ENCODE assay signal across 8 cellular contexts in the genomic region with DNA sequence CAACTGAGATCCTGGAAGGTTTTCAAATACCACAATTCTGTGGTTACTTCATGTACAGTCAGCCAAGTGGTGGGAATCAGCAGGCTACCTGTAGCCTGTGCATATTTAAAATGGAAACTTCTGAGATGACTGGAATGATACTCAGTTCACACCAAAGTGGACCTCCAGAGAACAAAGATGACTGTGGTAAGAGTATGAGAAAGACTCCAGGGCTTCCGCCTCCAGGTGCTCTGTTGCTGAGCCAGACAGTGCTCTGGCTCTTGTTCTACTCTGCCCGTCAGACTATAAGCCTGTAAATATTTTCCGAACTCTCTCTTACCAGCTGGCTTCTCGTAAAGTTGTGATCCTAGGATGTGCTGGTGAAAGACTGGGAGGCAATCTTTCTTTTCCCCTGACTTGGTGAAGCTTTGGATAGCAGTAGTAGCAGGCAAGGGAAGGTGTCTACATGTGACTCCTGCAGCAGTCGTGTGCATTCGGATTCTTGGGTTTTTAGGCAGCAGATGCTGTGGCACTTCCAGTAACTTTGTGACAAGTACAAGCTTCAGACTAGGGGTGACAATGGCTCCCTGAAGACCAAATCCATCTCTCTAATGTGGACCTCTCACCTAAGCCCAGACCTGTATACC. TPM values are rescaled to one million over a fixed set of nuclear protein-coding genes. Genes with fewer than 3 reads are reported as not detected.
DNase-seq lines count a peak whose midpoint lies in the region; ATAC-seq and TF ChIP-seq lines count a peak whose summit lies in the region.

No MANE protein-coding gene starts in this region.

- H3K9me3 ChIP-seq in CD8-positive, alpha-beta memory T cell (ENCODE audit: low read length): no peaks in the 10 kb centered on the region
- H3K9me3 ChIP-seq in aorta (ENCODE audit: control insufficient read depth, low read length): no peaks in the 10 kb centered on the region

- H3K27me3 ChIP-seq in CD8-positive, alpha-beta memory T cell (ENCODE audit: insufficient read depth, low read length, poor library complexity, severe bottlenecking): no peaks in the 10 kb centered on the region
- no peaks in the 10 kb centered on the region for H3K27me3 ChIP-seq in aorta (ENCODE audit: control insufficient read depth in 1 of 2, insufficient read depth in 2 of 2, low read length in 1 of 2)

- peak; percentile 73 for ATAC-seq in GM18909 (IDR thresholded peaks at IDR 0.05; ENCODE audit: poor library complexity, unreplicated experiment)
- ATAC-seq in HG03039 (IDR thresholded peaks at IDR 0.05; ENCODE audit: unreplicated experiment): peak; percentile 90
- ATAC-seq in aorta (ENCODE audit: low FRiP score): no peak

- intact Hi-C loops in aorta (cut with DNase I): no loop called here

- H3K4me1 Mint-ChIP-seq in CD8-positive, alpha-beta memory T cell: peaks cover 62 to 82% (median 80%) of the 10 kb centered on the region in 3 donors

- POLR2A ChIA-PET in CD8-positive, alpha-beta memory T cell (lab: Charles Lee): no interaction called here
- POLR2A ChIA-PET in HEK293T (lab: Yijun Ruan, JAX): no interaction called here

- CTCF ChIA-PET in CD8-positive, alpha-beta memory T cell (lab: Charles Lee): interaction anchor here (1.1 to 3.2 kb wide), 3 partner anchors 23 to 214 kb away, joined by 3 to 17 read pairs (median 3); a partner anchor contains a TSS
- CTCF ChIA-PET in HEK293T (lab: Yijun Ruan, JAX): interaction anchor here (1.2 kb wide), 1 partner anchor 24 kb away, joined by 3 read pairs; no protein-coding TSS in a partner anchor

- WGBS in aorta, 2 donors: 84 to 88% methylated on average over 6 of the region's 6 CpGs

- H3K27me3 Mint-ChIP-seq in CD8-positive, alpha-beta memory T cell: peaks cover 0 to 2% of the 10 kb centered on the region in 2 donors

- no peaks in the 10 kb centered on the region for H3K36me3 ChIP-seq in CD8-positive, alpha-beta memory T cell (ENCODE audit: insufficient read depth, low read length)
- no peaks in the 10 kb centered on the region for H3K36me3 ChIP-seq in aorta (ENCODE audit: control insufficient read depth in 1 of 2, insufficient read depth in 2 of 2, low read length in 1 of 2)

- H3K36me3 Mint-ChIP-seq in CD8-positive, alpha-beta memory T cell: peaks cover 0 to 34% (median 6%) of the 10 kb centered on the region in 3 donors

- H3K27ac ChIP-seq in CD8-positive, alpha-beta memory T cell (ENCODE audit: low read depth, low read length): no peak overlapping the region
- no peak overlapping the region for H3K27ac ChIP-seq in aorta (ENCODE audit: low read depth in 1 of 2, low read length in 2 of 2)

- peak overlapping the region in 3 of 7 donors; percentile 9 to 73 (median 32) for H3K4me3 Mint-ChIP-seq in CD8-positive, alpha-beta memory T cell

- H3K9me3 Mint-ChIP-seq in CD8-positive, alpha-beta memory T cell: no peaks in the 10 kb centered on the region

- no peak for DNase-seq in CD8-positive, alpha-beta memory T cell
- DNase-seq in amniotic epithelial cell (ENCODE audit: low read depth) (peak; percentile 73), SKM-1 treated with dmso at 0.1 percent for 144 hours (lab: John Stamatoyannopoulos, UW; ENCODE audit: unreplicated experiment) (no peak), HEK293T (ENCODE audit: extremely low spot score) (no peak), Kasumi-1 (lab: John Stamatoyannopoulos, UW) (no peak), aorta (no peak)

- H3K4me1 ChIP-seq in CD8-positive, alpha-beta memory T cell (ENCODE audit: insufficient read depth, low read length): peaks cover 38% of the 10 kb centered on the region
- no peaks in the 10 kb centered on the region for H3K4me1 ChIP-seq in aorta (ENCODE audit: control insufficient read depth in 1 of 2, insufficient read depth in 2 of 2, low read length in 2 of 2)

- H3K27ac Mint-ChIP-seq in CD8-positive, alpha-beta memory T cell: peak overlapping the region; percentile 61 to 99 (median 80)

- no peak overlapping the region for H3K4me3 ChIP-seq in CD8-positive, alpha-beta memory T cell (ENCODE audit: low read length)
- H3K4me3 ChIP-seq in aorta (ENCODE audit: low read length in 2 of 2): no peak overlapping the region

TF ChIP-seq in HEK293T, 16 proteins besides CTCF, POLR2A, EP300 and RAD21:
- TF ChIP-seq SUZ12 (IDR thresholded peaks at IDR 0.05) (no peak), CTBP1 (IDR thresholded peaks at IDR 0.05; ENCODE audit: borderline replicate concordance) (no peak), ELF4 (IDR thresholded peaks at IDR 0.05) (no peak), TARDBP (IDR thresholded peaks at IDR 0.05) (no peak), SP1 (IDR thresholded peaks at IDR 0.05) (no peak), ARNT (IDR thresholded peaks at IDR 0.05) (no peak), LEF1 (IDR thresholded peaks at IDR 0.05; ENCODE audit: borderline replicate concordance) (no peak), HDGF (IDR thresholded peaks at IDR 0.05; ENCODE audit: borderline replicate concordance) (no peak), BHLHE40 (IDR thresholded peaks at IDR 0.05; ENCODE audit: borderline replicate concordance) (no peak), NFRKB (IDR thresholded peaks at IDR 0.05) (no peak), FOXM1 (IDR thresholded peaks at IDR 0.05; ENCODE audit: borderline replicate concordance) (no peak), FOXK2 (IDR thresholded peaks at IDR 0.05) (no peak), FOXA1 (IDR thresholded peaks at IDR 0.05) (no peak), L3MBTL2 (conservative IDR thresholded peaks at IDR 0.05) (no peak), ZNF384 (IDR thresholded peaks at IDR 0.05) (no peak)
- TF ChIP-seq, protein P1, sequence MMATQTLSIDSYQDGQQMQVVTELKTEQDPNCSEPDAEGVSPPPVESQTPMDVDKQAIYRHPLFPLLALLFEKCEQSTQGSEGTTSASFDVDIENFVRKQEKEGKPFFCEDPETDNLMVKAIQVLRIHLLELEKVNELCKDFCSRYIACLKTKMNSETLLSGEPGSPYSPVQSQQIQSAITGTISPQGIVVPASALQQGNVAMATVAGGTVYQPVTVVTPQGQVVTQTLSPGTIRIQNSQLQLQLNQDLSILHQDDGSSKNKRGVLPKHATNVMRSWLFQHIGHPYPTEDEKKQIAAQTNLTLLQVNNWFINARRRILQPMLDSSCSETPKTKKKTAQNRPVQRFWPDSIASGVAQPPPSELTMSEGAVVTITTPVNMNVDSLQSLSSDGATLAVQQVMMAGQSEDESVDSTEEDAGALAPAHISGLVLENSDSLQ (IDR thresholded peaks at IDR 0.05): no peak

RNA-seq across cellular contexts. Expression of a gene that starts 23.1 kb away (rescaled TPM):
- total RNA-seq in CD8-positive, alpha-beta memory T cell: 10 to 100 TPM; 11.1 to 11.2 TPM
- polyA plus RNA-seq in CD8-positive, alpha-beta memory T cell: 21.8 TPM
- total RNA-seq in aorta: 10 to 100 TPM; 15.7 to 29.8 TPM
- 10 to 100 TPM in 1 of 2 donors, 1 to 10 TPM in 1; 3.3 to 15.8 TPM for polyA plus RNA-seq in aorta
